In genomic region chr10:3763035-3763456, GRCh38 we compare ENCODE assay signal across 13 cellular contexts. TPM values are rescaled to one million over a fixed set of nuclear protein-coding genes. Genes with fewer than 3 reads are reported as not detected.
DNase-seq lines count a peak whose midpoint lies in the region; ATAC-seq, FAIRE-seq and TF ChIP-seq lines count a peak whose summit lies in the region.
"Had no signal": no experiment of that assay in that cellular context is flagged by ENCODE, and none has a peak within 500 bp of the region (broad histone marks: within the 10 kb centered on the region; RNA-seq: fewer than 3 reads in every experiment).

No MANE protein-coding gene starts in this region.

- H3K27ac ChIP-seq in CD4-positive, alpha-beta memory T cell (ENCODE audit: low read depth, low read length): no peak overlapping the region
- no peak overlapping the region for H3K27ac ChIP-seq in K562 (ENCODE audit: extremely low read depth, low read depth, low read length)
- H3K27ac ChIP-seq: left lung had no signal

- TF ChIP-seq RAD21 in K562 (CRISPR knock-in tag; conservative IDR thresholded peaks at IDR 0.05 in 1 of 2, IDR thresholded peaks at IDR 0.05 in 1 of 2): no peak

- ATAC-seq in K562: peak; percentile 71
- peak; percentile 68 for ATAC-seq in mucosa of descending colon
- ATAC-seq in HG02938 (IDR thresholded peaks at IDR 0.05; ENCODE audit: unreplicated experiment): no peak
- ATAC-seq in HG02642 (IDR thresholded peaks at IDR 0.05; ENCODE audit: poor library complexity, unreplicated experiment): no peak
- ATAC-seq: left lung had no signal

- CTCF ChIA-PET in CD4-positive, alpha-beta memory T cell (lab: Charles Lee; ENCODE audit: partially characterized antibody): interaction anchor here (1.5 to 3.3 kb wide), 3 partner anchors 9 to 19 kb away, joined by 4 to 14 read pairs (median 5); no protein-coding TSS in a partner anchor
- CTCF ChIA-PET in K562 (lab: Yijun Ruan, JAX; ENCODE audit: low intra/inter-chr PET ratio): no interaction called here

- peak overlapping the region; percentile 20 to 72 (median 62) for H3K4me3 Mint-ChIP-seq in CD4-positive, alpha-beta memory T cell
- H3K4me3 Mint-ChIP-seq in CD14-positive monocyte: no peak overlapping the region

- peaks cover 91% of the 10 kb centered on the region for H3K4me1 ChIP-seq in CD4-positive, alpha-beta memory T cell (ENCODE audit: insufficient read depth, low read length)
- peaks cover 14 to 43% of the 10 kb centered on the region in 2 experiments for H3K4me1 ChIP-seq in K562 (replicated peaks in 1 of 2; ENCODE audit: control insufficient read depth in 2 of 2, insufficient read depth in 2 of 2, low read length in 2 of 2)
- peaks cover 14% of the 10 kb centered on the region for H3K4me1 ChIP-seq in mucosa of descending colon (ENCODE audit: low read depth)

- no peaks in the 10 kb centered on the region for H3K36me3 Mint-ChIP-seq in CD4-positive, alpha-beta memory T cell
- H3K36me3 Mint-ChIP-seq in CD14-positive monocyte: peaks cover 3 to 4% of the 10 kb centered on the region in 2 donors

- TF ChIP-seq CTCF in K562 (IDR thresholded peaks at IDR 0.05 in 2 of 3, conservative IDR thresholded peaks at IDR 0.05 in 1 of 3; ENCODE audit: insufficient read depth in 2 of 3, low read depth in 1 of 3, low read length in 3 of 3): no peak
- no peak for TF ChIP-seq CTCF in mucosa of descending colon (IDR thresholded peaks at IDR 0.05)
- no peak for TF ChIP-seq CTCF in CD14-positive monocyte (IDR thresholded peaks at IDR 0.05)

- TF ChIP-seq POLR2A in K562 (conservative IDR thresholded peaks at IDR 0.05): no peak

- H2AFZ ChIP-seq in K562 (ENCODE audit: low read depth, low read length): peak overlapping the region; percentile 83

- no peaks in the 10 kb centered on the region for H3K27me3 ChIP-seq in CD4-positive, alpha-beta memory T cell (ENCODE audit: insufficient read depth, low read length)
- H3K27me3 ChIP-seq in K562 (ENCODE audit: control insufficient read depth in 2 of 2, insufficient read depth in 2 of 2, low read length in 2 of 2): peaks cover 0 to 5% of the 10 kb centered on the region in 2 experiments; a peak in 2 of 5 replicates
- H3K27me3 ChIP-seq: left lung, sigmoid colon had no signal

- POLR2A ChIA-PET in CD4-positive, alpha-beta memory T cell (lab: Charles Lee; ENCODE audit: partially characterized antibody): interaction anchor here (0.7 to 7.5 kb wide), 3 partner anchors 12 to 66 kb away, joined by 3 to 201 read pairs (median 186); partner anchors contain the start of gene KLF6
- POLR2A ChIA-PET in K562 (lab: Yijun Ruan, JAX): interaction anchor here (1.2 to 5.5 kb wide), 5 partner anchors 8 to 22 kb away, joined by 3 to 69 read pairs (median 15); partner anchors contain the start of gene KLF6

- 0 out of 2 replicates have a peak, but pooled peaks have one; percentile 43 for TF ChIP-seq EP300 in K562 (IDR thresholded peaks at IDR 0.05; ENCODE audit: low read length)

- no peak for DNase-seq in CD4-positive, alpha-beta memory T cell
- DNase-seq in HT1080 (ENCODE audit: low read depth): peak; percentile 98
- DNase-seq in K562 (ENCODE audit: extremely low read depth in 1 of 4, low spot score in 3 of 4): peak; percentile 56 to 72 (median 70)
- no peak for DNase-seq in mucosa of descending colon
- DNase-seq in SKM-1 (lab: John Stamatoyannopoulos, UW; ENCODE audit: unreplicated experiment): no peak
- no peak for DNase-seq in CD14-positive monocyte (ENCODE audit: low spot score)
- DNase-seq: DND-41, NCI-H526, sigmoid colon had no signal

- WGBS in K562 (ENCODE audit: insufficient coverage, low coverage, missing lambda C conversion rate): 4% methylated on average over 20 of the region's 20 CpGs

- in situ Hi-C loops in K562 (cut with MboI): no loop called here

- FAIRE-seq in K562 (lab: Jason Lieb, UNC): no peak
- FAIRE-seq: HTR-8/SVneo had no signal

- H3K27me3 Mint-ChIP-seq in CD4-positive, alpha-beta memory T cell: no peaks in the 10 kb centered on the region
- H3K27me3 Mint-ChIP-seq in CD14-positive monocyte (ENCODE audit: low read depth in 3 of 3): peaks cover 0 to 1% (median 0%) of the 10 kb centered on the region in 3 donors

- peak overlapping the region; percentile 73 for H3K4me2 ChIP-seq in K562 (ENCODE audit: insufficient read depth, low read length)

- no peaks in the 10 kb centered on the region for H3K9me1 ChIP-seq in K562 (ENCODE audit: control insufficient read depth, insufficient read depth, low read length)

- no peaks in the 10 kb centered on the region for H3K79me2 ChIP-seq in K562 (ENCODE audit: control insufficient read depth, insufficient read depth, low read length)

- H3K4me3 ChIP-seq in CD4-positive, alpha-beta memory T cell (ENCODE audit: low read length in 2 of 2): no peak overlapping the region
- H3K4me3 ChIP-seq in K562 (no peak overlapping the region), mucosa of descending colon (no peak overlapping the region)
- H3K4me3 ChIP-seq: left lung, sigmoid colon had no signal

- H3K9me3 Mint-ChIP-seq in CD4-positive, alpha-beta memory T cell: peaks cover 0 to 3% (median 0%) of the 10 kb centered on the region in 8 donors
- peaks cover 0 to 4% (median 2%) of the 10 kb centered on the region in 7 donors for H3K9me3 Mint-ChIP-seq in CD14-positive monocyte

- BruUV-seq in K562 (replicated peaks; lab: Mats Ljungman, UMichigan): no TSS peak

- intact Hi-C loops in CD4-positive, alpha-beta memory T cell (cut with micrococcal nuclease): no loop called here
- intact Hi-C loops in K562 (cut with micrococcal nuclease): no loop called here
- intact Hi-C loops in mucosa of descending colon (cut with DNase I, micrococcal nuclease): no loop called here
- intact Hi-C loops in CD14-positive monocyte (cut with micrococcal nuclease): loop anchor here in 1 of 2 donors (5.0 kb wide), 1 partner anchor 41 kb away; no protein-coding TSS in a partner anchor

- H3K9ac ChIP-seq in K562 (ENCODE audit: insufficient read depth in 1 of 2, low read depth in 2 of 2, low read length in 2 of 2): peak overlapping the region; percentile 46 to 83

- H3K36me3 ChIP-seq in CD4-positive, alpha-beta memory T cell (ENCODE audit: insufficient read depth, low read length): no peaks in the 10 kb centered on the region
- no peaks in the 10 kb centered on the region; the same call in 2 of the 3 replicates for H3K36me3 ChIP-seq in K562 (ENCODE audit: control insufficient read depth, insufficient read depth, low read length)
- no peaks in the 10 kb centered on the region for H3K36me3 ChIP-seq in mucosa of descending colon (ENCODE audit: low read depth)
- H3K36me3 ChIP-seq: left lung, sigmoid colon had no signal

- peak overlapping the region in 6 of 7 donors; percentile 59 to 88 (median 82) for H3K27ac Mint-ChIP-seq in CD4-positive, alpha-beta memory T cell
- H3K27ac Mint-ChIP-seq in CD14-positive monocyte: peak overlapping the region in 2 of 7 donors; percentile 0 to 60

- H3K4me1 Mint-ChIP-seq in CD4-positive, alpha-beta memory T cell: peaks cover 53 to 92% (median 75%) of the 10 kb centered on the region in 4 donors
- peaks cover 82% of the 10 kb centered on the region for H3K4me1 Mint-ChIP-seq in CD14-positive monocyte

- H4K20me1 ChIP-seq in K562 (replicated peaks; ENCODE audit: control insufficient read depth, insufficient read depth, low read length): no peaks in the 10 kb centered on the region

- H3K9me3 ChIP-seq in CD4-positive, alpha-beta memory T cell (ENCODE audit: control insufficient read depth in 1 of 2, low read length in 2 of 2): no peaks in the 10 kb centered on the region
- no peaks in the 10 kb centered on the region for H3K9me3 ChIP-seq in K562 (replicated peaks; ENCODE audit: control insufficient read depth, insufficient read depth, low read depth, low read length)
- H3K9me3 ChIP-seq in mucosa of descending colon: no peaks in the 10 kb centered on the region
- H3K9me3 ChIP-seq: left lung, sigmoid colon had no signal

TF ChIP-seq in K562, 482 proteins besides CTCF, POLR2A, EP300 and RAD21 (continues in another document):
- TF ChIP-seq MXI1 (IDR thresholded peaks at IDR 0.05; ENCODE audit: low read depth, low read length): 0 out of 2 replicates have a peak, but pooled peaks have one; percentile 25
- TF ChIP-seq, protein P1, sequence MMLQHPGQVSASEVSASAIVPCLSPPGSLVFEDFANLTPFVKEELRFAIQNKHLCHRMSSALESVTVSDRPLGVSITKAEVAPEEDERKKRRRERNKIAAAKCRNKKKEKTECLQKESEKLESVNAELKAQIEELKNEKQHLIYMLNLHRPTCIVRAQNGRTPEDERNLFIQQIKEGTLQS (IDR thresholded peaks at IDR 0.05): peak; percentile 54
- TF ChIP-seq, protein P1 (CRISPR knock-in tag; conservative IDR thresholded peaks at IDR 0.05): no peak

RNA-seq across cellular contexts. Expression of gene KLF6, which starts 22.0 kb away (rescaled TPM):
- total RNA-seq in CD4-positive, alpha-beta memory T cell: 100 to 1,000 TPM; 291 to 311 TPM
- 100 to 1,000 TPM; 814 to 865 TPM for polyA plus RNA-seq in CD4-positive, alpha-beta memory T cell
- total RNA-seq in HT1080 (2014; rRNA removed; shearing (Covaris generic)): 59.7 and 93.0 TPM in 2 replicates
- 75.1 and 87.5 TPM in 2 replicates for polyA plus RNA-seq in HT1080 (2015; cell fraction: cytosol; rRNA removed)
- 247 and 255 TPM in 2 replicates for polyA plus RNA-seq in HT1080 (2015; cell fraction: nucleus; rRNA removed)
- 54.5 and 86.4 TPM in 2 replicates for total RNA-seq in K562 (2011; cell fraction: chromatin; rRNA removed; ENCODE audit: low replicate concordance)
- 136 and 139 TPM in 2 replicates for total RNA-seq in K562 (2011; cell fraction: nucleolus; rRNA removed)
- total RNA-seq in K562 (2011; cell fraction: nucleoplasm; rRNA removed): 92.4 and 113 TPM in 2 replicates
- 6.9 and 10.3 TPM in 2 replicates for total RNA-seq in K562 (2014; rRNA removed)
- total RNA-seq in K562 (2014; rRNA removed; fragmentation: Illumina TruSeq; extraction: Trizol): 7.4 and 8.0 TPM in 2 replicates
- total RNA-seq in K562 (2015; rRNA removed; fragmentation: Illumina TruSeq; extraction: Trizol): 4.5 TPM in 2 replicates
- total RNA-seq in K562 (2021): 23.9 and 25.2 TPM in 2 replicates
- polyA plus RNA-seq in K562 (2011; rRNA removed): 11.7 and 19.1 TPM in 2 replicates
- polyA plus RNA-seq in K562 (2011; cell fraction: cytosol; rRNA removed): 6.6 and 12.0 TPM in 2 replicates
- 52.6 and 53.4 TPM in 2 replicates for polyA plus RNA-seq in K562 (2011; cell fraction: nucleus; rRNA removed)
- polyA plus RNA-seq in K562 (2012): 14.7 and 29.2 TPM in 2 replicates
- 11.1 and 12.6 TPM in 2 replicates for polyA plus RNA-seq in K562 (2014; fragmentation: Illumina TruSeq; extraction: Trizol)
- polyA plus RNA-seq in K562 (2014; fragmentation: Nextera tagmentation; extraction: Ambion mirVana): 1 to 10 TPM; 3.2 to 3.7 TPM
- 8.6 and 10.2 TPM in 2 replicates for polyA plus RNA-seq in K562 (2014; rRNA removed)
- polyA minus RNA-seq in K562 (2011; rRNA and poly(A)+ RNA removed): 33.0 and 43.0 TPM in 2 replicates
- polyA minus RNA-seq in K562 (2011; cell fraction: cytosol; rRNA and poly(A)+ RNA removed): 10.3 and 16.2 TPM in 2 replicates
- 87.2 and 133 TPM in 2 replicates for polyA minus RNA-seq in K562 (2011; cell fraction: nucleus; rRNA and poly(A)+ RNA removed)
- total RNA-seq in mucosa of descending colon: 100 to 1,000 TPM; 270 to 371 (median 331) TPM
- polyA plus RNA-seq in CD14-positive monocyte: 100 to 1,000 TPM; 499 to 510 TPM

Comparison
In these comparisons a context has a peak if more than half of its experiments do, and no peak if none do; other contexts are left out.
1. DNase-seq: peak in HT1080 (single experiment) and K562 (4 of 4); none in CD4-positive, alpha-beta memory T cell (0 of 5), mucosa of descending colon (0 of 3), SKM-1 (single experiment) and CD14-positive monocyte (single experiment).
2. H3K4me3 Mint-ChIP-seq: peak in CD4-positive, alpha-beta memory T cell (8 of 8); none in CD14-positive monocyte (0 of 2).
3. ATAC-seq: peak in K562 (single experiment) and mucosa of descending colon (single experiment); none in HG02938 (single experiment) and HG02642 (single experiment).